In the genomic region with DNA sequence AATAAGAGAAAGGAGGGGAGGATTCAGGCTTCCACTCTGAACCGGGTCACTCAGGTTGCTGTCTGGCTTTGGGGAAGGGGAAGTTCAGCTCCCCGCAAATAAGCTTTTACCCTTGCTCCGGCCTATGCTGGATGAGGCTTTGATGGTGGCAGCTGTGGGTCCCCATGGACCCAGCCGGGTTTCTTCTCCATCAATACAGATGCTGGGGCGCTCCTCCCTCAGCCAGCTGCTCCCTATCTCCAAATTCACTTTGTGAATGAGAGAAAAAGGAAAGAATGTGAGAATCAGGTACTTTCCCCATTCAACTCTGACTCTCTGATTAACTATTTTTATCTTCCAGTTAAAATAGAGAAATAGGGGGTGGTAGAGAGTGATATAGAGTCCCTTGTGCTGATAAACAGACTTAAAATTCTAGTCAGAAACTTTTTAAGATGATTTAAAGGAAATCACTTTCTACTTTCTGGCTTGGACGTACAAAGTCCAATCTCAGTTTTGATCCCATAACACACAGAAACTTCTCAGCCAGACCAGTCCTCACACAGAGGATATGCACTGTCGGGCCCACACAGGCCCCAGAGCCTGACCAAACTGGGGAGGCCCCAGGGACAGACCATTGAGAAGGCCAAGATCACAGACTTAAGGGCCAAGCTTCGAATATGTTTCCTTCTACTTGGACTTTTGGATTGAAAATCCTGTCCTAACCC, we compare ENCODE assay signal across 1 cellular context.
TF ChIP-seq lines count a peak whose summit lies in the region.

No MANE protein-coding gene starts in this region.

TF ChIP-seq in K562, 482 proteins besides CTCF, POLR2A, EP300 and RAD21 (continued from another document):
- TF ChIP-seq ZNF407 (IDR thresholded peaks at IDR 0.05; ENCODE audit: low read depth) (no peak), ZBTB1 (CRISPR knock-in tag; IDR thresholded peaks at IDR 0.05; ENCODE audit: borderline replicate concordance, low read depth) (no peak), SP2 (IDR thresholded peaks at IDR 0.05; ENCODE audit: extremely low read depth, low read depth, low read length, poor library complexity, severe bottlenecking) (no peak), ZNF280B (CRISPR knock-in tag; IDR thresholded peaks at IDR 0.05) (no peak), VEZF1 (CRISPR knock-in tag; IDR thresholded peaks at IDR 0.05) (no peak), LEF1 (IDR thresholded peaks at IDR 0.05) (no peak), ZNF780A (CRISPR knock-in tag; IDR thresholded peaks at IDR 0.05) (no peak), ZNF707 (CRISPR knock-in tag; conservative IDR thresholded peaks at IDR 0.05) (no peak), NFRKB (IDR thresholded peaks at IDR 0.05; ENCODE audit: low read depth) (no peak), CHD4 (IDR thresholded peaks at IDR 0.05; ENCODE audit: insufficient read depth, insufficient replicate concordance, low read depth, low read length, poor library complexity, severe bottlenecking) (no peak)
TF ChIP-seq in K562: peak in this region for 0.
